In the genomic region with DNA sequence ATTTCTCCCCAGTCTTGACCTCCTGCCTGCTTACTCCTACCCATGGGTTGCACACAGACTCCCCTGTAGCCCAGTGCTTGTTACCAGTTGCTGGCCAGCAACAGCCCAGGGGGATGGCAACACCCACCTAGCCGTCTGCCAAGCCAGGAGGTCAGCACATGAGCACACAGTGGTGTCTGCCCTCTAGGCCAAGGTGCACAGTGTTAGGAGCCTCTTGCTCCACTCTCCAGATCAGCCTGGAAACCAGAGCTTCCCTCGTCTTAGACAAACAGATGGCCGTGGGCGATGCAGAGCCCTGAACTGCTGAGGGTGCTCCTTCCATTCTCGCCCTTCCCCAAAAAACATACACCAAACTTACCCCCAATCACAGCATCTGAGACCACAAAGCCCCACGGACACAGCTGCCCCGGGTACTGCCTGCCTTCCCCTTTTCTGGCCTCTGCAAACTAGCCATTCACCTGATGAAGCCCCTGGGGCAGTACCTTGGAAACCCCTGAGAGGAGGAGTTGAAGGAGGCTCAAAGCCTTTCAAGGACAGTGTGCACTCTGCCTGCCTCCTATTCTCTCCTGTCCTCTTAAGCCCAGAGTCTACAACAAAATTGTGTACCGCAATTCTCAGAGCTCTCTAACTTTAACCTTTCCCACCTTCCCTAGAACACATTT, we compare ENCODE assay signal across 14 cellular contexts. TPM values are rescaled to one million over a fixed set of nuclear protein-coding genes. Genes with fewer than 3 reads are reported as not detected.
A peak's percentile ranks its signal among the peaks of the same experiment; 100 is the strongest.
DNase-seq lines count a peak whose midpoint lies in the region; ATAC-seq lines count a peak whose summit lies in the region.
"Had no signal": no experiment of that assay in that cellular context is flagged by ENCODE, and none has a peak within 500 bp of the region (broad histone marks: within the 10 kb centered on the region; RNA-seq: fewer than 3 reads in every experiment).

No MANE protein-coding gene starts in this region.

- H3K9ac ChIP-seq in adipocyte (ENCODE audit: low read length): peak overlapping the region; percentile 92
- H3K9ac ChIP-seq in GM23248: no peak overlapping the region

- H3K79me2 ChIP-seq in GM23248 (ENCODE audit: insufficient read depth): no peaks in the 10 kb centered on the region

- H3K27me3 ChIP-seq in adipocyte (replicated peaks; ENCODE audit: control insufficient read depth, insufficient read depth, low read length) (no peaks in the 10 kb centered on the region), GM23248 (replicated peaks; ENCODE audit: insufficient read depth) (no peaks in the 10 kb centered on the region)
- H3K27me3 ChIP-seq in naive thymus-derived CD4-positive, alpha-beta T cell (ENCODE audit: control insufficient read depth in 2 of 2, insufficient read depth in 2 of 2, low read length in 2 of 2): peaks cover 0 to 3% of the 10 kb centered on the region in 2 donors

- in situ Hi-C loops in G401 (cut with HindIII; ENCODE audit: low sequenced_read_pairs): no loop called here
- in situ Hi-C loops in GM23248 (cut with MboI): no loop called here

- intact Hi-C loops in naive thymus-derived CD4-positive, alpha-beta T cell (cut with micrococcal nuclease): no loop called here

- WGBS in GM23248 (ENCODE audit: low coverage in 1 of 2, low lambda C conversion rate in 2 of 2, missing lambda C conversion rate in 2 of 2), 2 experiments: 82 to 89% methylated on average over 8 of the region's 8 CpGs

- H3K4me2 ChIP-seq in GM23248 (ENCODE audit: unreplicated experiment): no peak overlapping the region

- peak; percentile 24 for DNase-seq in G401 (ENCODE audit: low spot score)
- no peak for DNase-seq in adipocyte (ENCODE audit: low read depth)
- DNase-seq in naive thymus-derived CD4-positive, alpha-beta T cell: no peak
- no peak for DNase-seq in GM23248
- no peak for DNase-seq in NOMO-1 treated with DMSO at 0.1 percent for 48 hours (lab: John Stamatoyannopoulos, UW; ENCODE audit: unreplicated experiment)
- no peak for DNase-seq in AG08395 (ENCODE audit: low spot score)
- DNase-seq: activated CD4-positive, alpha-beta T cell treated with anti-CD3 and anti-CD28 coated beads for 36 hours; activated gamma-delta T cell; dermis blood vessel endothelial cell; NCI-H1417; NCI-H748 treated with DMSO at 0.1 percent for 48 hours had no signal

- H3K36me3 ChIP-seq in adipocyte (ENCODE audit: control insufficient read depth, insufficient read depth, low read length, severe bottlenecking) (peaks cover 39% of the 10 kb centered on the region), GM23248 (ENCODE audit: low read depth) (no peaks in the 10 kb centered on the region; the same call in 1 of the 2 replicates)
- peaks cover 0 to 30% (median 14%) of the 10 kb centered on the region in 3 experiments for H3K36me3 ChIP-seq in naive thymus-derived CD4-positive, alpha-beta T cell (ENCODE audit: control insufficient read depth in 2 of 3, insufficient read depth in 3 of 3, low read length in 3 of 3)

- H3K27ac Mint-ChIP-seq in naive thymus-derived CD4-positive, alpha-beta T cell: peak overlapping the region in 2 of 9 donors; percentile 34 to 66
- H3K27ac Mint-ChIP-seq: activated CD4-positive, alpha-beta T cell treated with anti-CD3 and anti-CD28 coated beads for 36 hours had no signal

- no peak overlapping the region for H2AFZ ChIP-seq in GM23248

- no peak overlapping the region for H3K4me3 ChIP-seq in adipocyte (ENCODE audit: low read length)
- H3K4me3 ChIP-seq in naive thymus-derived CD4-positive, alpha-beta T cell (ENCODE audit: low read length): no peak overlapping the region
- no peak overlapping the region for H3K4me3 ChIP-seq in GM23248
- H3K4me3 ChIP-seq: prostate gland, thoracic aorta had no signal

- H4K20me1 ChIP-seq in GM23248 (ENCODE audit: insufficient read depth): no peaks in the 10 kb centered on the region

- ATAC-seq in naive thymus-derived CD4-positive, alpha-beta T cell: peak; percentile 9
- ATAC-seq: activated CD4-positive, alpha-beta T cell treated with anti-CD3 and anti-CD28 coated beads for 36 hours had no signal

- no peaks in the 10 kb centered on the region for H3K9me3 Mint-ChIP-seq in naive thymus-derived CD4-positive, alpha-beta T cell

- H3F3A ChIP-seq in GM23248 (ENCODE audit: insufficient read depth): peaks cover 30% of the 10 kb centered on the region

- H3K9me3 ChIP-seq in adipocyte (ENCODE audit: control insufficient read depth, low read length) (no peaks in the 10 kb centered on the region), GM23248 (ENCODE audit: low read depth) (no peaks in the 10 kb centered on the region)
- no peaks in the 10 kb centered on the region for H3K9me3 ChIP-seq in naive thymus-derived CD4-positive, alpha-beta T cell (ENCODE audit: control insufficient read depth in 2 of 3, low read length in 3 of 3)
- H3K9me3 ChIP-seq: prostate gland, thoracic aorta had no signal

- CTCF ChIA-PET in naive thymus-derived CD4-positive, alpha-beta T cell (lab: Charles Lee): interaction anchor here (1.1 to 1.3 kb wide), 3 partner anchors 9 to 73 kb away, joined by 4 read pairs; partner anchors contain the start of gene COX14

- POLR2A ChIA-PET in naive thymus-derived CD4-positive, alpha-beta T cell (lab: Charles Lee): interaction anchor here (2.3 kb wide), 1 partner anchor 9 kb away, joined by 11 read pairs; the partner anchor contains the start of gene COX14

- H3K9me2 ChIP-seq in GM23248 (ENCODE audit: insufficient read depth): no peaks in the 10 kb centered on the region

- H3K27me3 Mint-ChIP-seq in naive thymus-derived CD4-positive, alpha-beta T cell: no peaks in the 10 kb centered on the region
- H3K27me3 Mint-ChIP-seq: activated CD4-positive, alpha-beta T cell treated with anti-CD3 and anti-CD28 coated beads for 36 hours had no signal

- H3K4me3 Mint-ChIP-seq in naive thymus-derived CD4-positive, alpha-beta T cell: no peak overlapping the region
- H3K4me3 Mint-ChIP-seq: activated CD4-positive, alpha-beta T cell treated with anti-CD3 and anti-CD28 coated beads for 36 hours had no signal

- no peak overlapping the region for H3K27ac ChIP-seq in naive thymus-derived CD4-positive, alpha-beta T cell (ENCODE audit: low read depth, low read length)
- H3K27ac ChIP-seq in GM23248: no peak overlapping the region
- H3K27ac ChIP-seq: prostate gland, thoracic aorta had no signal

- peaks cover 51% of the 10 kb centered on the region for H3K4me1 ChIP-seq in adipocyte (ENCODE audit: control insufficient read depth, insufficient read depth, low read length)
- H3K4me1 ChIP-seq in naive thymus-derived CD4-positive, alpha-beta T cell (ENCODE audit: control insufficient read depth in 2 of 2, insufficient read depth in 2 of 2, low read length in 2 of 2): no peaks in the 10 kb centered on the region
- H3K4me1 ChIP-seq in GM23248 (ENCODE audit: insufficient read depth): peaks cover 12% of the 10 kb centered on the region

- H3K36me3 Mint-ChIP-seq in naive thymus-derived CD4-positive, alpha-beta T cell: peaks cover 0 to 16% (median 15%) of the 10 kb centered on the region in 5 donors

- H3K4me1 Mint-ChIP-seq in naive thymus-derived CD4-positive, alpha-beta T cell: peaks cover 0 to 3% (median 0%) of the 10 kb centered on the region in 7 donors
- H3K4me1 Mint-ChIP-seq: activated CD4-positive, alpha-beta T cell treated with anti-CD3 and anti-CD28 coated beads for 36 hours had no signal

RNA-seq across cellular contexts. Expression of gene GPD1, which starts 1.0 kb away (rescaled TPM):
- total RNA-seq in G401 (2014; rRNA removed; shearing (Covaris generic)): not detected in 2 replicates
- 1 to 10 TPM in 2 of 5 experiments, under 1 TPM in 3; 0.50 to 1.5 (median 0.60) TPM for total RNA-seq in naive thymus-derived CD4-positive, alpha-beta T cell
- not detected for polyA plus RNA-seq in naive thymus-derived CD4-positive, alpha-beta T cell
- 0.13 TPM in 1 of 2 replicates, not detected in the other for total RNA-seq in GM23248 (2014; rRNA removed; shearing (Covaris generic))
- not detected in 2 replicates for polyA plus RNA-seq in GM23248 (2016; fragmentation: Nextera tagmentation; extraction: Ambion mirVana)
- total RNA-seq: dermis blood vessel endothelial cell had no signal

RNA-seq across cellular contexts. Expression of gene COX14, which starts 9.3 kb away (rescaled TPM):
- total RNA-seq in G401 (2014; rRNA removed; shearing (Covaris generic)): 59.1 and 93.0 TPM in 2 replicates
- 10 to 100 TPM; 37.2 to 49.4 (median 46.9) TPM for total RNA-seq in naive thymus-derived CD4-positive, alpha-beta T cell
- 100 to 1,000 TPM; 202 to 244 TPM for polyA plus RNA-seq in naive thymus-derived CD4-positive, alpha-beta T cell
- 24.4 and 53.4 TPM in 2 replicates for total RNA-seq in GM23248 (2014; rRNA removed; shearing (Covaris generic))
- 122 and 125 TPM in 2 replicates for polyA plus RNA-seq in GM23248 (2016; fragmentation: Nextera tagmentation; extraction: Ambion mirVana)

RNA-seq across cellular contexts. Expression of gene SMARCD1, which starts 17.6 kb away (rescaled TPM):
- 39.1 and 68.1 TPM in 2 replicates for total RNA-seq in G401 (2014; rRNA removed; shearing (Covaris generic))
- total RNA-seq in naive thymus-derived CD4-positive, alpha-beta T cell: 10 to 100 TPM; 65.1 to 88.5 (median 67.5) TPM
- polyA plus RNA-seq in naive thymus-derived CD4-positive, alpha-beta T cell: 10 to 100 TPM in 1 of 2 donors, 1 to 10 TPM in 1; 9.5 to 16.6 TPM
- 41.9 and 48.3 TPM in 2 replicates for total RNA-seq in GM23248 (2014; rRNA removed; shearing (Covaris generic))
- polyA plus RNA-seq in GM23248 (2016; fragmentation: Nextera tagmentation; extraction: Ambion mirVana): 6.4 and 8.2 TPM in 2 replicates

RNA-seq across cellular contexts. Expression of gene ASIC1, which starts 45.4 kb away (rescaled TPM):
- total RNA-seq in G401 (2014; rRNA removed; shearing (Covaris generic)): 9.2 and 13.1 TPM in 2 replicates
- total RNA-seq in naive thymus-derived CD4-positive, alpha-beta T cell: 10 to 100 TPM in 1 of 5 experiments, 1 to 10 TPM in 3, under 1 TPM in 1; 0.34 to 10.1 (median 2.0) TPM
- polyA plus RNA-seq in naive thymus-derived CD4-positive, alpha-beta T cell: under 1 TPM; 0.14 to 0.51 TPM
- 0.13 and 1.9 TPM in 2 replicates for total RNA-seq in GM23248 (2014; rRNA removed; shearing (Covaris generic))
- polyA plus RNA-seq in GM23248 (2016; fragmentation: Nextera tagmentation; extraction: Ambion mirVana): 0.95 and 1.4 TPM in 2 replicates
- total RNA-seq: lung microvascular endothelial cell, thoracic aorta had no signal
